Comparison of ENCODE assay signal across 9 cellular contexts in genomic region chr17:73722163-73722562, GRCh38.
A peak's percentile ranks its signal among the peaks of the same experiment; 100 is the strongest.
DNase-seq lines count a peak whose midpoint lies in the region; ATAC-seq and TF ChIP-seq lines count a peak whose summit lies in the region.
"Had no signal": no experiment of that assay in that cellular context is flagged by ENCODE, and none has a peak within 500 bp of the region (broad histone marks: within the 10 kb centered on the region; RNA-seq: fewer than 3 reads in every experiment).

No MANE protein-coding gene starts in this region.

- intact Hi-C loops in sigmoid colon (cut with DNase I), result no loop called here

- peaks cover 20% of the 10 kb centered on the region for H3K4me1 ChIP-seq in effector memory CD4-positive, alpha-beta T cell (ENCODE audit: control insufficient read depth, insufficient read depth, low read length, poor library complexity, severe bottlenecking)
- H3K4me1 ChIP-seq in sigmoid colon, result peaks cover 0 to 19% (median 16%) of the 10 kb centered on the region in 4 donors

- H3K4me3 ChIP-seq in effector memory CD4-positive, alpha-beta T cell (ENCODE audit: insufficient read depth, low read depth, low read length, poor library complexity, severe bottlenecking), result peak overlapping the region; percentile 33
- no peak overlapping the region for H3K4me3 ChIP-seq in sigmoid colon

- TF ChIP-seq CTCF in sigmoid colon (IDR thresholded peaks at IDR 0.05), result no peak

- no peak for TF ChIP-seq POLR2A in sigmoid colon (IDR thresholded peaks at IDR 0.05)

- no peak for ATAC-seq in HG03460 (IDR thresholded peaks at IDR 0.05; ENCODE audit: unreplicated experiment)

- peak overlapping the region; percentile 41 for H3K27ac ChIP-seq in effector memory CD4-positive, alpha-beta T cell (ENCODE audit: insufficient read depth, low read length, poor library complexity, severe bottlenecking)
- no peak overlapping the region for H3K27ac ChIP-seq in sigmoid colon

- no peaks in the 10 kb centered on the region for H3K27me3 ChIP-seq in effector memory CD4-positive, alpha-beta T cell (replicated peaks; ENCODE audit: control insufficient read depth, insufficient read depth, low read length, poor library complexity, severe bottlenecking)
- no peaks in the 10 kb centered on the region for H3K27me3 ChIP-seq in sigmoid colon

- 44 to 85% methylated on average over 6 of the region's 6 CpGs for WGBS in sigmoid colon, 2 donors

- peak; percentile 91 for DNase-seq in DMS53 (lab: John Stamatoyannopoulos, UW)
- peak; percentile 49 for DNase-seq in NCI-H1694 treated with DMSO at 0.1 percent for 48 hours (lab: John Stamatoyannopoulos, UW)
- peak; percentile 2 for DNase-seq in T-helper 22 cell (ENCODE audit: low read depth)
- DNase-seq in effector memory CD4-positive, alpha-beta T cell, result peak in 1 of 3 donors; percentile 5
- no peak for DNase-seq in medulla oblongata (ENCODE audit: extremely low spot score)
- no peak for DNase-seq in sigmoid colon
- DNase-seq: HCEC 1CT, OCI-M1 had no signal

- no peaks in the 10 kb centered on the region for H3K36me3 ChIP-seq in effector memory CD4-positive, alpha-beta T cell (ENCODE audit: control insufficient read depth, insufficient read depth, low read length)
- H3K36me3 ChIP-seq in sigmoid colon, result no peaks in the 10 kb centered on the region

- H3K9me3 ChIP-seq in effector memory CD4-positive, alpha-beta T cell (ENCODE audit: control insufficient read depth, low read length), result no peaks in the 10 kb centered on the region
- H3K9me3 ChIP-seq in sigmoid colon, result no peaks in the 10 kb centered on the region

- TF ChIP-seq EP300 in sigmoid colon (IDR thresholded peaks at IDR 0.05), result no peak

Comparison
In these comparisons a context has a peak if more than half of its experiments do, and no peak if none do; other contexts are left out.
1. DNase-seq: peak in DMS53 (single experiment), NCI-H1694 treated with DMSO at 0.1 percent for 48 hours (single experiment) and T-helper 22 cell (single experiment); none in medulla oblongata (single experiment) and sigmoid colon (single experiment).